ENCODE assay signal across 8 cellular contexts in the genomic region with DNA sequence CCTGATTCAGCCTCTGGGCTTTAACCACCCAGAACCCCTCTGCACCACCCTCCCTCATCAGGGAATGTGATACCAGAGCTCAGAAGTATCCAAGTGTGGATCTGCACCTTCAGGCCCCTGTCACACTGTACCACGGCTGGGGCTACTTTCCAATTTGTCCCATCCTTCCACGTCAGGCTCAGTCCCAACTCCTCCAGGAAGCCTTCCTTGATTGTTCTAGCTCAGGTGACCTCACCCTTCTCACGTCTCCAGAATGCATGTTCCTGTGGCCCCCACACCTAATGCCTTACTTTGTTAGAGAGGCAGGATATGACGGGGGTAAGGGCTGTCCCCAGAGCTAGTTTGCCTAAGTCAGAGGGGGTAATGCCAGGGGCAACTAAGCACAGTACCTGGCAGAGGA.
"Had no signal": no experiment of that assay in that cellular context is flagged by ENCODE, and none has a peak within 500 bp of the region (broad histone marks: within the 10 kb centered on the region; RNA-seq: fewer than 3 reads in every experiment).

No MANE protein-coding gene starts in this region.

- H3K27ac ChIP-seq: GM23248, HL-60 had no signal

- H2AFZ ChIP-seq: GM23248 had no signal

- H3K4me3 ChIP-seq: GM23248, HAP-1 had no signal

- H3K36me3 ChIP-seq: HAP-1 had no signal

- ATAC-seq: HCT116 had no signal

- DNase-seq: GM23248, GOT3, H7, HFFc6, KBM-7 had no signal

- H3K9ac ChIP-seq: GM23248 had no signal

- H3K9me3 ChIP-seq: HAP-1 had no signal

- H3K4me1 ChIP-seq: HAP-1 had no signal
